ENCODE assay signal across 1 cellular context in the genomic region with DNA sequence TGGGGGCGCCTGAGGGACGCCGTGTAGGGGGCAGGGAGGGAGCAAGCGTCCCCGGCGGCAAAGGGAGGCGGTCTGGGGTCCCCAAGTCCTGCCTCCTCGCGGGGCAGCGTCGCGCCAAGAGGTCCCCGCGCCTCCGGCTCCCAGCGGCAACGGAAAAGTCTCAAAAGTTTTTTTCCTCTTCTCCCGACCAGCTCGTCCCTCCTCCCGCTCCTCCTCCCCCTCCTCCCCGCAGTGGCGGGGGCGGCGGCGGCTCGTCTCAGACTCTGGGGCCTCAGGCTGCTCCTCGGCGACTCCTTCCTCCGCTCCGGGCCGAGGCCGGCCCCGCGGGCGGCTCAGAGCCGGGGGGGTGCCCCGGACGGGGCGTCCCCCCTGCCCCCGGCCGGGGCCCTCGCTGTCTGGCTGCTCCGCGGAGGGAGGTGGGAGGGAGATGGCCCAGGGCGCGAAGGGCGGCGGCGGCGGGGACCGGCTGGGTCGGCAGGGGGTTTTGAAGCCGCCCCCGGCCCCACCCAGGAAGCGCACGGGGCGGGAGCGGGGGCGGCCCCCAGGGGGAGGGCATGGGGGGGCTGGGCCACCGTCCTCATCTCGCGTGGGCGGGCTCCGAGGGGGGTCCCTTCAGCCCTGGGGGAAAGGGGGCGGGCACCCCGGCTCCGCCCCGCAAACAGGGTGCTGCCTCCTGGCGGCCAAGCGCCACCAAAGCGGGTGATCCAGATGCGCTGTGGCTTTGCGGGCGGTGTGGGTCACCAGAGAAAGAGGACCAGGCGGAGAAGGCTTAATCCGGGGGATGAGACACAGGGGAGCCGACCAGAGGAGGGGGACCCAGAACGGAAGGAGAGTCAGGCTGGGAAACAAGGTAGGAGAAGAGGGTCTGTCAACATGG.
TF ChIP-seq lines count a peak whose summit lies in the region.

A gene (minus strand): TSS at position 457 of the 877 bp plus-strand sequence. CDS start 878 bp downstream, outside the sequence.

TF ChIP-seq in H1, 55 proteins besides CTCF, POLR2A, EP300 and RAD21 (continued from another document):
- TF ChIP-seq POU5F1 (IDR thresholded peaks at IDR 0.05; ENCODE audit: low read depth, low read length) (no peak), EGR1 (IDR thresholded peaks at IDR 0.05; ENCODE audit: borderline replicate concordance, low read depth, low read length) (peak; percentile 75; the same call in 1 of the 2 replicates), BRCA1 (IDR thresholded peaks at IDR 0.05; ENCODE audit: low read depth, low read length) (no peak), JUND (IDR thresholded peaks at IDR 0.05; ENCODE audit: low read length) (no peak), CREB1 (IDR thresholded peaks at IDR 0.05) (0 out of 2 replicates have a peak, but pooled peaks have one; percentile 10), SIN3A (conservative IDR thresholded peaks at IDR 0.05 in 1 of 2, IDR thresholded peaks at IDR 0.05 in 1 of 2; ENCODE audit: low read depth in 1 of 2, low read length in 2 of 2) (peak in 1 of 2 experiments; percentile 31; a peak in 1 of 4 replicates), RXRA (IDR thresholded peaks at IDR 0.05; ENCODE audit: insufficient read depth, low read depth, low read length) (no peak), SRF (IDR thresholded peaks at IDR 0.05; ENCODE audit: low read depth, low read length) (no peak), SP4 (IDR thresholded peaks at IDR 0.05; ENCODE audit: low read length) (no peak), SP1 (IDR thresholded peaks at IDR 0.05; ENCODE audit: low read depth, low read length) (peak; percentile 57; the same call in 1 of the 2 replicates), KDM4A (IDR thresholded peaks at IDR 0.05; ENCODE audit: low read depth, low read length, severe bottlenecking) (no peak), RFX5 (IDR thresholded peaks at IDR 0.05; ENCODE audit: borderline replicate concordance, low read depth, low read length) (no peak), SUZ12 (IDR thresholded peaks at IDR 0.05; ENCODE audit: low read length) (no peak), ZNF274 (IDR thresholded peaks at IDR 0.05; ENCODE audit: borderline replicate concordance, extremely low read depth, low read length) (no peak), EZH2 (IDR thresholded peaks at IDR 0.05; ENCODE audit: low read depth, low read length, severe bottlenecking) (no peak), TAF7 (optimal IDR thresholded peaks at IDR 0.05; ENCODE audit: borderline replicate concordance, low read depth, low read length) (no peak), YY1 (IDR thresholded peaks at IDR 0.05; ENCODE audit: low read depth, low read length) (0 out of 2 replicates have a peak, but pooled peaks have one; percentile 34)
- TF ChIP-seq, protein P1, sequence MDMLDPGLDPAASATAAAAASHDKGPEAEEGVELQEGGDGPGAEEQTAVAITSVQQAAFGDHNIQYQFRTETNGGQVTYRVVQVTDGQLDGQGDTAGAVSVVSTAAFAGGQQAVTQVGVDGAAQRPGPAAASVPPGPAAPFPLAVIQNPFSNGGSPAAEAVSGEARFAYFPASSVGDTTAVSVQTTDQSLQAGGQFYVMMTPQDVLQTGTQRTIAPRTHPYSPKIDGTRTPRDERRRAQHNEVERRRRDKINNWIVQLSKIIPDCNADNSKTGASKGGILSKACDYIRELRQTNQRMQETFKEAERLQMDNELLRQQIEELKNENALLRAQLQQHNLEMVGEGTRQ (IDR thresholded peaks at IDR 0.05; ENCODE audit: low read length) = no peak
- TF ChIP-seq, protein P2, sequence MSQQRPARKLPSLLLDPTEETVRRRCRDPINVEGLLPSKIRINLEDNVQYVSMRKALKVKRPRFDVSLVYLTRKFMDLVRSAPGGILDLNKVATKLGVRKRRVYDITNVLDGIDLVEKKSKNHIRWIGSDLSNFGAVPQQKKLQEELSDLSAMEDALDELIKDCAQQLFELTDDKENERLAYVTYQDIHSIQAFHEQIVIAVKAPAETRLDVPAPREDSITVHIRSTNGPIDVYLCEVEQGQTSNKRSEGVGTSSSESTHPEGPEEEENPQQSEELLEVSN (IDR thresholded peaks at IDR 0.05) = peak; percentile 86
TF ChIP-seq in H1: peak in this region for 6.
